ENCODE assay signal across 30 cellular contexts in the genomic region with DNA sequence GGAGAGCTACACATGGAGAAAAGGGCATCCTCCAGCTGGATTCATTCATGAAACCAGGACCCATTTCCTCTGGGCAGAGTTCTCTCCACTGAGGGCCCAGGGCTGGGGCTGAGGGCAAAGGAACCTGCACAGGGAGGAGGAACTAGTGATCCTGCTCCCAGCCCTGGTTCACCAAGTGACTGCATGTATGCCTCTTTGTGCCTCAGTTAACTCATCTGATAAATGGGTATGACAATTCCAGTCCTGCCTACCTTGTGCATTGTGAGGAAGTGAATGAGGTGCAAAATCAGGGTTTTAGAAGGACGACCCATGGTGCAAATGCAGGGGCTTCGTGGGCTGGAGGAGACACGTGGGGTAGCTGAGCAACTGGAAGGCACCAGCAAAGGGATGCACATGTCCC. TPM values are rescaled to one million over a fixed set of nuclear protein-coding genes. Genes with fewer than 3 reads are reported as not detected.
"Had no signal": no experiment of that assay in that cellular context is flagged by ENCODE, and none has a peak within 500 bp of the region (broad histone marks: within the 10 kb centered on the region; RNA-seq: fewer than 3 reads in every experiment).

No MANE protein-coding gene starts in this region.

- H3K9me3 ChIP-seq: left lung, lower lobe of right lung, mucosa of descending colon, pancreas, prostate gland, sigmoid colon, testis, thyroid gland, transverse colon, upper lobe of left lung, vagina had no signal

- H3K36me3 ChIP-seq: left lung, lower lobe of right lung, pancreas, prostate gland, sigmoid colon, thyroid gland, transverse colon, upper lobe of left lung, vagina had no signal

- ATAC-seq: left colon; left lung; lower lobe of right lung; mucosa of descending colon; naive thymus-derived CD4-positive, alpha-beta T cell; natural killer cell treated with Interleukin-12 subunit alpha and Interleukin-12 subunit beta and Interleukin-15 and Interleukin-18, amount 100 ng/mL, for 72 hours; pancreas; right cardiac atrium; stimulated activated memory B cell treated with anti-CD40 and anti-IgM and Interleukin-4, amounts not matched to agents 10 μg/mL and 1 μg/mL and 100 μg/mL, for 72 hours; stimulated activated naive CD8-positive, alpha-beta T cell treated with anti-CD3 and anti-CD28 coated beads, Interleukin-15, amount 100 ng/mL, for 72 hours had no signal

- H3K27me3 ChIP-seq: pancreas, testis, thyroid gland, upper lobe of left lung, vagina had no signal

- H3K4me1 ChIP-seq: left lung, lower lobe of right lung, pancreas, prostate gland, sigmoid colon, testis, thyroid gland, transverse colon, upper lobe of left lung, vagina had no signal

- H3K27ac ChIP-seq: left lung, lower lobe of right lung, pancreas, prostate gland, sigmoid colon, testis, thyroid gland, transverse colon, upper lobe of left lung, vagina had no signal

- DNase-seq: immature natural killer cell; kidney; left colon; left lung; lower lobe of right lung; midbrain; mucosa of descending colon; naive thymus-derived CD4-positive, alpha-beta T cell; nucleus accumbens; sigmoid colon; small intestine; stimulated activated CD4-positive, alpha-beta T cell treated with anti-CD3 and anti-CD28 coated beads, Interleukin-1b, Interleukin-23, amount 100 ng/mL, for 48 hours; stimulated activated CD4-positive, alpha-beta T cell treated with anti-CD3 and anti-CD28 coated beads, Interleukin-2, amount 100 ng/mL, for 48 hours; stimulated activated CD4-positive, alpha-beta T cell treated with anti-CD3 and anti-CD28 coated beads, Interleukin-4, amount 100 ng/mL, for 4 hours; stimulated activated CD8-positive, alpha-beta memory T cell treated with anti-CD3 and anti-CD28 coated beads, Interleukin-4, amount 100 ng/mL, for 48 hours; stimulated activated naive CD4-positive, alpha-beta T cell treated with Interleukin-2 at 50 U/mL for 16 hours; stimulated activated naive CD8-positive, alpha-beta T cell treated with anti-CD3 and anti-CD28 coated beads, Interleukin-15, amount 100 ng/mL, for 72 hours; substantia nigra; testis; thyroid gland; transverse colon; upper lobe of left lung had no signal

- FAIRE-seq: islet of Langerhans, kidney, pancreas, small intestine had no signal

- H3K4me3 ChIP-seq: left lung, lower lobe of right lung, mucosa of descending colon, pancreas, prostate gland, sigmoid colon, testis, thyroid gland, transverse colon, upper lobe of left lung, vagina had no signal

RNA-seq across cellular contexts. Expression of a gene that starts 35.1 kb away (rescaled TPM):
- total RNA-seq: myocyte; naive thymus-derived CD4-positive, alpha-beta T cell; natural killer cell treated with Interleukin-12 subunit alpha and Interleukin-12 subunit beta and Interleukin-15 and Interleukin-18, amount 100 ng/mL, for 72 hours had no signal
- polyA plus RNA-seq: immature natural killer cell; naive thymus-derived CD4-positive, alpha-beta T cell had no signal
